In the genomic region with DNA sequence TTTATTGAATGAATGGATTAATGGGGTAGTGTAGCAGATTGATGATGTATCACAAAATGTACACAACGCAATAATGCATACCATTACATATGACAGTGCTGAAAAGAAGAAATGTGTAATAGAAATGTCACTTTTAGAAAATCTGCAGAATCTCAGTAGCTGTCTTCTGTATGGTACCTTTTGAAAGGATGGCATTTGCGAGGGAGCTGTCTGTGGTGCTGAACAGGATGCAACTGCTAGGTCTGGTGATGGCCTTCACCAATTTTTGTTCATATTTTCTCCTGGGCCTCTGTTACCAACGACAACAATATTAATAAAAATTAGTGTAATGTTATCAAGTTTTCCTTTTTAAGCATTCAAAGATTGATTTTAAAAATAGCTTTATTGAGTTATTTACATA, we compare ENCODE assay signal across 9 cellular contexts. TPM values are rescaled to one million over a fixed set of nuclear protein-coding genes. Genes with fewer than 3 reads are reported as not detected.
A peak's percentile ranks its signal among the peaks of the same experiment; 100 is the strongest.
DNase-seq lines count a peak whose midpoint lies in the region; ATAC-seq and TF ChIP-seq lines count a peak whose summit lies in the region.
"Had no signal": no experiment of that assay in that cellular context is flagged by ENCODE, and none has a peak within 500 bp of the region (broad histone marks: within the 10 kb centered on the region; RNA-seq: fewer than 3 reads in every experiment).

No MANE protein-coding gene starts in this region.

- H3K27me3 Mint-ChIP-seq in stimulated activated memory B cell treated with anti-CD40 and anti-IgM and Interleukin-4, amounts not matched to agents 10 μg/mL and 1 μg/mL and 100 μg/mL, for 72 hours = no peaks in the 10 kb centered on the region

- ATAC-seq in GM21447 (IDR thresholded peaks at IDR 0.05; ENCODE audit: unreplicated experiment) = no peak
- ATAC-seq in stimulated activated memory B cell treated with anti-CD40 and anti-IgM and Interleukin-4, amounts not matched to agents 10 μg/mL and 1 μg/mL and 100 μg/mL, for 72 hours = no peak

- no peaks in the 10 kb centered on the region for H3K4me1 Mint-ChIP-seq in stimulated activated memory B cell treated with anti-CD40 and anti-IgM and Interleukin-4, amounts not matched to agents 10 μg/mL and 1 μg/mL and 100 μg/mL, for 72 hours
- H3K4me1 Mint-ChIP-seq: stimulated activated naive B cell treated with anti-CD40 and anti-IgM and Interleukin-4, amounts not matched to agents 10 μg/mL and 1 μg/mL and 100 μg/mL, for 72 hours had no signal

- H3K36me3 Mint-ChIP-seq in stimulated activated memory B cell treated with anti-CD40 and anti-IgM and Interleukin-4, amounts not matched to agents 10 μg/mL and 1 μg/mL and 100 μg/mL, for 72 hours = no peaks in the 10 kb centered on the region
- H3K36me3 Mint-ChIP-seq: stimulated activated naive B cell treated with anti-CD40 and anti-IgM and Interleukin-4, amounts not matched to agents 10 μg/mL and 1 μg/mL and 100 μg/mL, for 72 hours had no signal

- peak; percentile 10 for DNase-seq in GM19238 (ENCODE audit: insufficient read length, low spot score)
- peak; percentile 18 for DNase-seq in activated effector memory CD4-positive, alpha-beta T cell treated with Interleukin-2 at 50 U/mL for 16 hours
- DNase-seq in kidney tubule cell (ENCODE audit: low spot score) = peak; percentile 55
- peak; percentile 20 to 31 for DNase-seq in stimulated activated CD8-positive, alpha-beta memory T cell treated with anti-CD3 and anti-CD28 coated beads, Interleukin-7, amount 100 ng/mL, for 1 hour (ENCODE audit: low read depth in 2 of 2)
- DNase-seq in NCI-H2029 (lab: John Stamatoyannopoulos, UW) = no peak
- DNase-seq: stimulated activated naive B cell treated with anti-CD40 and anti-IgM and Interleukin-4, amounts not matched to agents 10 μg/mL and 1 μg/mL and 100 μg/mL, for 72 hours had no signal

- no peak overlapping the region for H3K4me3 Mint-ChIP-seq in stimulated activated memory B cell treated with anti-CD40 and anti-IgM and Interleukin-4, amounts not matched to agents 10 μg/mL and 1 μg/mL and 100 μg/mL, for 72 hours
- H3K4me3 Mint-ChIP-seq: stimulated activated naive B cell treated with anti-CD40 and anti-IgM and Interleukin-4, amounts not matched to agents 10 μg/mL and 1 μg/mL and 100 μg/mL, for 72 hours had no signal

- H3K9me3 Mint-ChIP-seq in stimulated activated memory B cell treated with anti-CD40 and anti-IgM and Interleukin-4, amounts not matched to agents 10 μg/mL and 1 μg/mL and 100 μg/mL, for 72 hours = no peaks in the 10 kb centered on the region

- H3K27ac Mint-ChIP-seq in stimulated activated memory B cell treated with anti-CD40 and anti-IgM and Interleukin-4, amounts not matched to agents 10 μg/mL and 1 μg/mL and 100 μg/mL, for 72 hours = no peak overlapping the region
- H3K27ac Mint-ChIP-seq: stimulated activated naive B cell treated with anti-CD40 and anti-IgM and Interleukin-4, amounts not matched to agents 10 μg/mL and 1 μg/mL and 100 μg/mL, for 72 hours had no signal

TF ChIP-seq in PFSK-1, 5 proteins besides CTCF, POLR2A, EP300 and RAD21:
- TF ChIP-seq SIN3A (IDR thresholded peaks at IDR 0.05; ENCODE audit: borderline replicate concordance, insufficient read depth, low read length) (no peak), POLR2AphosphoS5 (IDR thresholded peaks at IDR 0.05; ENCODE audit: low read depth, low read length) (no peak), TAF1 (IDR thresholded peaks at IDR 0.05; ENCODE audit: borderline replicate concordance, insufficient read depth, low read length) (no peak), FOXP2 (optimal IDR thresholded peaks at IDR 0.05; ENCODE audit: borderline replicate concordance, extremely low read depth, extremely low read length, insufficient read depth) (no peak)
- TF ChIP-seq, protein P1, sequence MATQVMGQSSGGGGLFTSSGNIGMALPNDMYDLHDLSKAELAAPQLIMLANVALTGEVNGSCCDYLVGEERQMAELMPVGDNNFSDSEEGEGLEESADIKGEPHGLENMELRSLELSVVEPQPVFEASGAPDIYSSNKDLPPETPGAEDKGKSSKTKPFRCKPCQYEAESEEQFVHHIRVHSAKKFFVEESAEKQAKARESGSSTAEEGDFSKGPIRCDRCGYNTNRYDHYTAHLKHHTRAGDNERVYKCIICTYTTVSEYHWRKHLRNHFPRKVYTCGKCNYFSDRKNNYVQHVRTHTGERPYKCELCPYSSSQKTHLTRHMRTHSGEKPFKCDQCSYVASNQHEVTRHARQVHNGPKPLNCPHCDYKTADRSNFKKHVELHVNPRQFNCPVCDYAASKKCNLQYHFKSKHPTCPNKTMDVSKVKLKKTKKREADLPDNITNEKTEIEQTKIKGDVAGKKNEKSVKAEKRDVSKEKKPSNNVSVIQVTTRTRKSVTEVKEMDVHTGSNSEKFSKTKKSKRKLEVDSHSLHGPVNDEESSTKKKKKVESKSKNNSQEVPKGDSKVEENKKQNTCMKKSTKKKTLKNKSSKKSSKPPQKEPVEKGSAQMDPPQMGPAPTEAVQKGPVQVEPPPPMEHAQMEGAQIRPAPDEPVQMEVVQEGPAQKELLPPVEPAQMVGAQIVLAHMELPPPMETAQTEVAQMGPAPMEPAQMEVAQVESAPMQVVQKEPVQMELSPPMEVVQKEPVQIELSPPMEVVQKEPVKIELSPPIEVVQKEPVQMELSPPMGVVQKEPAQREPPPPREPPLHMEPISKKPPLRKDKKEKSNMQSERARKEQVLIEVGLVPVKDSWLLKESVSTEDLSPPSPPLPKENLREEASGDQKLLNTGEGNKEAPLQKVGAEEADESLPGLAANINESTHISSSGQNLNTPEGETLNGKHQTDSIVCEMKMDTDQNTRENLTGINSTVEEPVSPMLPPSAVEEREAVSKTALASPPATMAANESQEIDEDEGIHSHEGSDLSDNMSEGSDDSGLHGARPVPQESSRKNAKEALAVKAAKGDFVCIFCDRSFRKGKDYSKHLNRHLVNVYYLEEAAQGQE (IDR thresholded peaks at IDR 0.05; ENCODE audit: insufficient read depth in 1 of 2, low read depth in 2 of 2, low read length in 2 of 2) = peak; percentile 95 to 99

RNA-seq across cellular contexts. Expression of a gene that starts 36.2 kb away (rescaled TPM):
- polyA plus RNA-seq in PFSK-1 (2012; ENCODE audit: insufficient read length, low read depth) = 13.7 TPM

RNA-seq across cellular contexts. Expression of a gene that starts 46.8 kb away (rescaled TPM):
- 0.08 TPM for polyA plus RNA-seq in PFSK-1 (2012; ENCODE audit: insufficient read length, low read depth)
